In the genomic region with DNA sequence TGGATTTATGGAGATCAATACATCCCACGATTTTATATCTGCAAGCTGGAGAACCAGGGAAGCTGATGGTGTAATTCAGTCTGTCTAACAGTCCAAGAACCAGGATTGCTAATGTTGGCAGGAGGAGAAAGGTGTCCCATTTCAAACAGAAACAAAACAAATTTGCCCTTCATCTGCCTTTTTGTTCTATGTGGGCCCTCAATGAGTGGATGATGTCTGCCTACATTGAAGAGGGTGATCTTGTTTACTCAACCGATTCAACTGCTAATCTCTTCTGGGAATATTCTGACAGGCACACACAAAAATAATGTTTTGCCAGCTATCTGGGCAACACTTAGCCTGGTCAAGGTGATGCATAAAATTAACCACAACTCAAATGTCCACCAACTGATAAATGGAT, we compare ENCODE assay signal across 18 cellular contexts.
"Had no signal": no experiment of that assay in that cellular context is flagged by ENCODE, and none has a peak within 500 bp of the region (broad histone marks: within the 10 kb centered on the region; RNA-seq: fewer than 3 reads in every experiment).

No MANE protein-coding gene starts in this region.

- H3K9me3 ChIP-seq: prostate gland, right atrium auricular region, tibial artery had no signal

- H3K4me1 ChIP-seq: prostate gland, right atrium auricular region, tibial artery had no signal

- FAIRE-seq: urothelium cell line had no signal

- H3K4me3 ChIP-seq: prostate gland, right atrium auricular region, tibial artery had no signal

- H3K27ac ChIP-seq: prostate gland, right atrium auricular region, tibial artery, VCaP had no signal

- H3K36me3 ChIP-seq: prostate gland, right atrium auricular region, tibial artery had no signal

- DNase-seq: activated CD4-positive, CD25-positive, alpha-beta regulatory T cell treated with anti-CD3 and anti-CD28 coated beads, Interleukin-2, amount 50 U/mL, for 72 hours; activated CD8-positive, alpha-beta memory T cell treated with anti-CD3 and anti-CD28 coated beads for 24 hours; activated CD8-positive, alpha-beta memory T cell treated with anti-CD3 and anti-CD28 coated beads, Interleukin-2, amount 50 U/mL, for 48 hours; activated effector memory CD4-positive, alpha-beta T cell treated with Interleukin-2 at 50 U/mL for 16 hours; activated naive CD4-positive, alpha-beta T cell treated with anti-CD3 and anti-CD28 coated beads, Interleukin-2, amount 10 ng/mL, durations not matched to agents 7 days and 5 days; activated naive CD8-positive, alpha-beta T cell treated with anti-CD3 and anti-CD28 coated beads, Interleukin-2, amount 50 U/mL, for 24 hours; activated T-cell treated with anti-CD3 and anti-CD28 coated beads, Interleukin-2, amount 50 U/mL, for 48 hours; anterior cingulate cortex; caudate nucleus; mesendoderm; naive thymus-derived CD4-positive, alpha-beta T cell; stimulated activated naive CD8-positive, alpha-beta T cell treated with anti-CD3 and anti-CD28 coated beads, Interleukin-15, Interleukin-2, amounts not matched to agents 100 U/mL and 50 U/mL, for 24 hours; substantia nigra; tibial artery had no signal

- ATAC-seq: activated naive CD8-positive, alpha-beta T cell treated with anti-CD3 and anti-CD28 coated beads, Interleukin-2, amount 50 U/mL, for 24 hours; naive thymus-derived CD4-positive, alpha-beta T cell; stimulated activated naive CD8-positive, alpha-beta T cell treated with anti-CD3 and anti-CD28 coated beads, Interleukin-15, Interleukin-2, amounts not matched to agents 100 U/mL and 50 U/mL, for 24 hours had no signal

- H3K27me3 ChIP-seq: right atrium auricular region, tibial artery had no signal
